ENCODE assay signal across 8 cellular contexts in the genomic region with DNA sequence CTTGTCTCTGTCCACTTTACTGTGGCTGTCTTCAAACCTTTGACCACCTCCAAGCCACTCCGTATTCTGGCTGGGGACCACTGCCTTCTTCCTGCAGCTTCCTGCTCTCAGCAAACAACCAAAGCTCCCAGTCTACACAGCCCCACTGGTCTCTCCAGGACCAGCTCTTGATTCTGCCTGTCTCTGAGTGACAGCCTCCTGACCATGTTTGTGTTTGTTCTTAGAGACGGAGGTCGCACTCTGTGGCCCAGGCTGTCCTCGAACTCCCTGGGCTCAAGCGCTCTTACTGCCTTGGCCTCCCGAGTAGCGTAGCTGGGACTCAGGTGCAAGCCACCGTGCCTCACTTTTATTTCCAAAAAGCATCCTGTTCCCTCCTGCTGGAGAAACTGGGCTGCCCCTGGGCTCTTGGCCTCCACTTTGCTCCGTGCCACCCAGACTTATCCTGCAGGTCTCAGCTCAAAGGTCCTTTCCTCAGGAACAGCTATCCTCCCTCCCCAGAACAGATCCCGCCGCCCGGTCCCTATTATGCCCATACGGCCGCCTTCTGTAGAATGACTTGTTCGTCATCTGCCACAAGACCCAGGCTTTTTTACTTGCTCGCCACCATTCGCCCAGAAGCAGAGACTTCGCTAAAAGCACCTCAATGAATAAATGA. TPM values are rescaled to one million over a fixed set of nuclear protein-coding genes. Genes with fewer than 3 reads are reported as not detected.
A peak's percentile ranks its signal among the peaks of the same experiment; 100 is the strongest.
DNase-seq lines count a peak whose midpoint lies in the region; ATAC-seq and TF ChIP-seq lines count a peak whose summit lies in the region.

No MANE protein-coding gene starts in this region.

- H3K27ac ChIP-seq in SK-N-MC: peak overlapping the region; percentile 90
- peak overlapping the region; percentile 90 for H3K27ac ChIP-seq in fibroblast of lung (ENCODE audit: insufficient read depth, low read length)

- DNase-seq in GM12864 (ENCODE audit: low read depth) (no peak), SK-N-MC (ENCODE audit: low read depth, low spot score) (no peak), fibroblast of lung (ENCODE audit: low read depth in 2 of 2) (no peak), retinal pigment epithelial cell (ENCODE audit: low read depth) (no peak), LoVo (ENCODE audit: low spot score) (no peak), GM19240 (ENCODE audit: insufficient read length, low spot score) (no peak), activated gamma-delta T cell treated with Interleukin-2 at 50 U/mL for 16 hours (no peak)

- H3K4me1 ChIP-seq in fibroblast of lung (ENCODE audit: control insufficient read depth, extremely low read depth, insufficient read depth, low read length): peaks cover 28% of the 10 kb centered on the region

- H3K79me2 ChIP-seq in fibroblast of lung (ENCODE audit: control insufficient read depth, insufficient read depth, low read length): peaks cover 24% of the 10 kb centered on the region

- TF ChIP-seq CTCF in GM12864 (IDR thresholded peaks at IDR 0.05; ENCODE audit: low read depth, low read length, missing control alignments) (no peak), fibroblast of lung (conservative IDR thresholded peaks at IDR 0.05 in 1 of 2, IDR thresholded peaks at IDR 0.05 in 1 of 2; ENCODE audit: low read depth in 1 of 2, low read length in 2 of 2) (no peak), retinal pigment epithelial cell (conservative IDR thresholded peaks at IDR 0.05; ENCODE audit: low read depth, low read length) (no peak)

- H3K4me2 ChIP-seq in fibroblast of lung (ENCODE audit: extremely low read depth, insufficient read depth, low read length): peak overlapping the region; percentile 86

- H3K36me3 ChIP-seq in SK-N-MC (ENCODE audit: insufficient read depth, low read length) (no peaks in the 10 kb centered on the region), fibroblast of lung (ENCODE audit: control insufficient read depth, insufficient read depth, low read length) (peaks cover 14% of the 10 kb centered on the region)

- H3K27me3 ChIP-seq in fibroblast of lung (ENCODE audit: control insufficient read depth, insufficient read depth, low read length): no peaks in the 10 kb centered on the region

- no peaks in the 10 kb centered on the region for H4K20me1 ChIP-seq in fibroblast of lung (ENCODE audit: control insufficient read depth, extremely low read depth, insufficient read depth, low read length)

- ATAC-seq in HG03571 (IDR thresholded peaks at IDR 0.05; ENCODE audit: unreplicated experiment): no peak

- peak overlapping the region; percentile 71 for H3K4me3 ChIP-seq in GM12864 (ENCODE audit: low read depth, low read length)
- H3K4me3 ChIP-seq in SK-N-MC: peak overlapping the region; percentile 89
- H3K4me3 ChIP-seq in fibroblast of lung (replicated peaks in 1 of 4; ENCODE audit: control extremely low read depth in 1 of 4, insufficient read depth in 1 of 4, low read depth in 3 of 4, low read length in 4 of 4): peak overlapping the region; percentile 46 to 64 (median 56)
- H3K4me3 ChIP-seq in retinal pigment epithelial cell (ENCODE audit: low read length): peak overlapping the region; percentile 54

- no peaks in the 10 kb centered on the region for H3K9me3 ChIP-seq in SK-N-MC (ENCODE audit: low read depth, low read length)
- no peaks in the 10 kb centered on the region for H3K9me3 ChIP-seq in fibroblast of lung (ENCODE audit: control insufficient read depth, insufficient read depth, low read depth, low read length)

- H3K9ac ChIP-seq in SK-N-MC (ENCODE audit: insufficient read length) (peak overlapping the region; percentile 79), fibroblast of lung (ENCODE audit: insufficient read depth, low read length) (peak overlapping the region; percentile 71)

- H2AFZ ChIP-seq in fibroblast of lung (ENCODE audit: low read length): no peak overlapping the region

RNA-seq across cellular contexts. Expression of gene MNT, which starts 9.1 kb away (rescaled TPM):
- 4.9 and 8.4 TPM in 2 replicates for total RNA-seq in fibroblast of lung
- polyA plus RNA-seq in fibroblast of lung: 1.7 and 2.2 TPM in 2 replicates
- 11.3 and 12.2 TPM in 2 replicates for polyA plus RNA-seq in fibroblast of lung (2012)
- polyA minus RNA-seq in fibroblast of lung (ENCODE audit: low replicate concordance): 15.8 and 17.1 TPM in 2 replicates

RNA-seq across cellular contexts. Expression of gene SGSM2, which starts 54.4 kb away (rescaled TPM):
- 25.7 and 31.5 TPM in 2 replicates for total RNA-seq in fibroblast of lung
- polyA plus RNA-seq in fibroblast of lung: 16.2 and 23.4 TPM in 2 replicates
- polyA plus RNA-seq in fibroblast of lung (2012): 17.2 and 26.4 TPM in 2 replicates
- 59.4 and 98.2 TPM in 2 replicates for polyA minus RNA-seq in fibroblast of lung (ENCODE audit: low replicate concordance)

RNA-seq across cellular contexts. Expression of gene TSR1, which starts 55.5 kb away (rescaled TPM):
- total RNA-seq in fibroblast of lung: 42.4 and 47.3 TPM in 2 replicates
- polyA plus RNA-seq in fibroblast of lung: 13.7 and 16.9 TPM in 2 replicates
- polyA plus RNA-seq in fibroblast of lung (2012): 23.3 and 32.1 TPM in 2 replicates
- 19.0 and 50.4 TPM in 2 replicates for polyA minus RNA-seq in fibroblast of lung (ENCODE audit: low replicate concordance)
